In genomic region chr17:38617074-38617860, GRCh38 we compare ENCODE assay signal across 1 cellular context.
A peak's percentile ranks its signal among the peaks of the same experiment; 100 is the strongest.
TF ChIP-seq lines count a peak whose summit lies in the region.

No MANE protein-coding gene starts in this region.

TF ChIP-seq in HepG2, 621 proteins besides CTCF, POLR2A, EP300 and RAD21 (continued from another document and continues in another):
- TF ChIP-seq ZXDC (CRISPR knock-in tag; IDR thresholded peaks at IDR 0.05), result no peak
- TF ChIP-seq GTF2F1 (IDR thresholded peaks at IDR 0.05; ENCODE audit: low read length), result no peak
- TF ChIP-seq ZBTB38 (CRISPR knock-in tag; IDR thresholded peaks at IDR 0.05), result peak; percentile 96
- TF ChIP-seq ZBTB37 (CRISPR knock-in tag; IDR thresholded peaks at IDR 0.05), result no peak
- TF ChIP-seq TRAFD1 (CRISPR knock-in tag; IDR thresholded peaks at IDR 0.05; ENCODE audit: borderline replicate concordance), result no peak
- no peak for TF ChIP-seq HES4 (CRISPR knock-in tag; IDR thresholded peaks at IDR 0.05; ENCODE audit: borderline replicate concordance)
- TF ChIP-seq HMGXB3 (CRISPR knock-in tag; IDR thresholded peaks at IDR 0.05; ENCODE audit: borderline replicate concordance), result 0 out of 2 replicates have a peak, but pooled peaks have one; percentile 4
- no peak for TF ChIP-seq TCF12 (IDR thresholded peaks at IDR 0.05)
- no peak for TF ChIP-seq TCF12 (CRISPR knock-in tag; IDR thresholded peaks at IDR 0.05)
- no peak for TF ChIP-seq ZNF230 (CRISPR knock-in tag; IDR thresholded peaks at IDR 0.05)
- TF ChIP-seq HDAC1 (CRISPR knock-in tag; IDR thresholded peaks at IDR 0.05), result no peak
- no peak for TF ChIP-seq SOX5 (CRISPR knock-in tag; IDR thresholded peaks at IDR 0.05; ENCODE audit: borderline replicate concordance)
- TF ChIP-seq ZNF562 (CRISPR knock-in tag; IDR thresholded peaks at IDR 0.05; ENCODE audit: borderline replicate concordance), result no peak
- no peak for TF ChIP-seq FOXA3 (CRISPR knock-in tag; IDR thresholded peaks at IDR 0.05)
- no peak for TF ChIP-seq ELF4 (CRISPR knock-in tag; IDR thresholded peaks at IDR 0.05; ENCODE audit: borderline replicate concordance)
- TF ChIP-seq BATF2 (CRISPR knock-in tag; IDR thresholded peaks at IDR 0.05), result no peak
- no peak for TF ChIP-seq ZNF382 (CRISPR knock-in tag; IDR thresholded peaks at IDR 0.05; ENCODE audit: borderline replicate concordance)
- TF ChIP-seq ESRRA (CRISPR knock-in tag; IDR thresholded peaks at IDR 0.05; ENCODE audit: low read depth), result no peak
- TF ChIP-seq LBX2 (CRISPR knock-in tag; IDR thresholded peaks at IDR 0.05; ENCODE audit: borderline replicate concordance), result no peak
- no peak for TF ChIP-seq MTA1 (CRISPR knock-in tag; IDR thresholded peaks at IDR 0.05; ENCODE audit: borderline replicate concordance)
- TF ChIP-seq WIZ (CRISPR knock-in tag; IDR thresholded peaks at IDR 0.05), result no peak
- no peak for TF ChIP-seq ZNF782 (CRISPR knock-in tag; IDR thresholded peaks at IDR 0.05; ENCODE audit: borderline replicate concordance)
- no peak for TF ChIP-seq U2AF1 (optimal IDR thresholded peaks at IDR 0.05; ENCODE audit: low read depth, low read length)
- no peak; the same call in 1 of the 2 replicates for TF ChIP-seq ZNF605 (CRISPR knock-in tag; IDR thresholded peaks at IDR 0.05)
- TF ChIP-seq RNF2 (conservative IDR thresholded peaks at IDR 0.05; ENCODE audit: low read depth), result no peak
- no peak for TF ChIP-seq ATF7 (IDR thresholded peaks at IDR 0.05)
- no peak for TF ChIP-seq ATF7 (CRISPR knock-in tag; IDR thresholded peaks at IDR 0.05)
- no peak for TF ChIP-seq ZNF512B (CRISPR knock-in tag; IDR thresholded peaks at IDR 0.05; ENCODE audit: borderline replicate concordance)
- no peak for TF ChIP-seq REL (CRISPR knock-in tag; conservative IDR thresholded peaks at IDR 0.05)
- TF ChIP-seq GZF1 (CRISPR knock-in tag; IDR thresholded peaks at IDR 0.05), result no peak
- no peak for TF ChIP-seq ZNF256 (CRISPR knock-in tag; conservative IDR thresholded peaks at IDR 0.05)
- no peak for TF ChIP-seq FOXC1 (CRISPR knock-in tag; IDR thresholded peaks at IDR 0.05; ENCODE audit: borderline replicate concordance)
- TF ChIP-seq ZNF841 (CRISPR knock-in tag; IDR thresholded peaks at IDR 0.05; ENCODE audit: borderline replicate concordance), result no peak
- TF ChIP-seq BCLAF1 (IDR thresholded peaks at IDR 0.05), result no peak
- TF ChIP-seq TBX3 (IDR thresholded peaks at IDR 0.05; ENCODE audit: borderline replicate concordance), result no peak
- TF ChIP-seq ZNF609 (CRISPR knock-in tag; IDR thresholded peaks at IDR 0.05; ENCODE audit: borderline replicate concordance), result no peak
- no peak for TF ChIP-seq JARID2 (CRISPR knock-in tag; IDR thresholded peaks at IDR 0.05; ENCODE audit: insufficient replicate concordance)
- 0 out of 2 replicates have a peak, but pooled peaks have one; percentile 9 for TF ChIP-seq ZSCAN25 (CRISPR knock-in tag; IDR thresholded peaks at IDR 0.05)
- TF ChIP-seq NFKBIZ (CRISPR knock-in tag; IDR thresholded peaks at IDR 0.05), result no peak
- no peak for TF ChIP-seq ZNF768 (CRISPR knock-in tag; IDR thresholded peaks at IDR 0.05)
- TF ChIP-seq PRPF4 (IDR thresholded peaks at IDR 0.05; ENCODE audit: low read depth, low read length, poor library complexity, severe bottlenecking), result peak; percentile 86
